Comparison of ENCODE assay signal across 8 cellular contexts in genomic region chr10:89836840-89837172, GRCh38.
DNase-seq lines count a peak whose midpoint lies in the region; ATAC-seq and TF ChIP-seq lines count a peak whose summit lies in the region.

No MANE protein-coding gene starts in this region.

- H3K36me3 Mint-ChIP-seq in T-helper 1 cell treated with Interleukin-12 subunit alpha and Interleukin-12 subunit beta and Interleukin-4 antibody, amounts not matched to agents 30 μg/mL and 1 μg/mL, for 36 hours (ENCODE audit: low read depth): no peaks in the 10 kb centered on the region
- no peaks in the 10 kb centered on the region for H3K36me3 Mint-ChIP-seq in memory B cell

- no peak overlapping the region for H2AK5ac ChIP-seq in mesendoderm (ENCODE audit: low read length)

- peaks cover 24% of the 10 kb centered on the region for H3K27me3 Mint-ChIP-seq in T-helper 1 cell treated with Interleukin-12 subunit alpha and Interleukin-12 subunit beta and Interleukin-4 antibody, amounts not matched to agents 30 μg/mL and 1 μg/mL, for 36 hours (ENCODE audit: low read depth)
- H3K27me3 Mint-ChIP-seq in memory B cell: peaks cover 17% of the 10 kb centered on the region

- H4K8ac ChIP-seq in mesendoderm (ENCODE audit: low read depth, low read length): no peak overlapping the region

- H3K79me1 ChIP-seq in mesendoderm (ENCODE audit: low read length): no peaks in the 10 kb centered on the region

- H3K23ac ChIP-seq in mesendoderm (ENCODE audit: low read length): no peak overlapping the region

- no peak overlapping the region for H4K5ac ChIP-seq in mesendoderm (ENCODE audit: low read length)

- intact Hi-C loops in body of pancreas (cut with DNase I): no loop called here

- H3K27me3 ChIP-seq in body of pancreas: no peaks in the 10 kb centered on the region
- no peaks in the 10 kb centered on the region for H3K27me3 ChIP-seq in thoracic aorta (replicated peaks; ENCODE audit: insufficient read depth)
- no peaks in the 10 kb centered on the region for H3K27me3 ChIP-seq in mesendoderm (ENCODE audit: insufficient read depth, low read length, poor library complexity)

- H3K4ac ChIP-seq in mesendoderm (ENCODE audit: low read depth, low read length): no peak overlapping the region

- ATAC-seq in body of pancreas (no peak), memory B cell (ENCODE audit: low read depth) (no peak), thoracic aorta (ENCODE audit: insufficient number of reproducible peaks, low FRiP score, low read depth) (no peak)

- H3K4me1 Mint-ChIP-seq in T-helper 1 cell treated with Interleukin-12 subunit alpha and Interleukin-12 subunit beta and Interleukin-4 antibody, amounts not matched to agents 30 μg/mL and 1 μg/mL, for 36 hours (ENCODE audit: low read depth): peaks cover 9% of the 10 kb centered on the region
- H3K4me1 Mint-ChIP-seq in memory B cell: peaks cover 9% of the 10 kb centered on the region

- H3K18ac ChIP-seq in mesendoderm (ENCODE audit: low read length): no peak overlapping the region

- H3K4me1 ChIP-seq in body of pancreas (peaks cover 8% of the 10 kb centered on the region), thoracic aorta (ENCODE audit: control insufficient read depth in 1 of 2, low read depth in 2 of 2) (peaks cover 7 to 8% of the 10 kb centered on the region in 2 donors), mesendoderm (ENCODE audit: control insufficient read depth, low read depth, low read length) (no peaks in the 10 kb centered on the region)

- no peak overlapping the region for H3K9ac ChIP-seq in mesendoderm (ENCODE audit: low read length)

- H3K36me3 ChIP-seq in body of pancreas (replicated peaks in 1 of 2; ENCODE audit: insufficient read depth in 1 of 2, low read depth in 2 of 2) (no peaks in the 10 kb centered on the region), thoracic aorta (no peaks in the 10 kb centered on the region), mesendoderm (ENCODE audit: control insufficient read depth, insufficient read depth, low read length) (no peaks in the 10 kb centered on the region)

- no peak overlapping the region for H2BK15ac ChIP-seq in mesendoderm (replicated peaks; ENCODE audit: low read depth)

- H3K79me2 ChIP-seq in mesendoderm (ENCODE audit: control insufficient read depth, insufficient read depth, low read length): no peaks in the 10 kb centered on the region

- no peak overlapping the region for H3K4me2 ChIP-seq in mesendoderm (ENCODE audit: low read length)

- H3K4me3 ChIP-seq in body of pancreas (peak overlapping the region; percentile 12 to 49), thoracic aorta (peak overlapping the region; percentile 80), mesendoderm (ENCODE audit: low read length) (no peak overlapping the region)

- H3K27ac ChIP-seq in body of pancreas (no peak overlapping the region), thoracic aorta (peak overlapping the region in 1 of 2 donors; percentile 31), mesendoderm (ENCODE audit: low read depth, low read length) (no peak overlapping the region)

- no peak overlapping the region for H3K56ac ChIP-seq in mesendoderm (ENCODE audit: low read length)

- no peaks in the 10 kb centered on the region for H3K9me3 Mint-ChIP-seq in T-helper 1 cell treated with Interleukin-12 subunit alpha and Interleukin-12 subunit beta and Interleukin-4 antibody, amounts not matched to agents 30 μg/mL and 1 μg/mL, for 36 hours
- H3K9me3 Mint-ChIP-seq in memory B cell: peaks cover 7% of the 10 kb centered on the region

- WGBS in body of pancreas, 2 donors: 54 to 73% methylated on average over 13 of the region's 13 CpGs
- WGBS in mesendoderm (ENCODE audit: extremely low coverage, insufficient coverage, low lambda C conversion rate): no CpG with 5 or more reads among the region's 13 CpGs

- no peak for TF ChIP-seq POLR2A in body of pancreas (IDR thresholded peaks at IDR 0.05)

- H3K9me3 ChIP-seq in body of pancreas (no peaks in the 10 kb centered on the region), thoracic aorta (no peaks in the 10 kb centered on the region)

- no peak overlapping the region for H2BK120ac ChIP-seq in mesendoderm (ENCODE audit: low read depth, low read length)

- H3K4me3 Mint-ChIP-seq in T-helper 1 cell treated with Interleukin-12 subunit alpha and Interleukin-12 subunit beta and Interleukin-4 antibody, amounts not matched to agents 30 μg/mL and 1 μg/mL, for 36 hours: peak overlapping the region; percentile 80
- H3K4me3 Mint-ChIP-seq in memory B cell: peak overlapping the region; percentile 87

- TF ChIP-seq CTCF in body of pancreas (IDR thresholded peaks at IDR 0.05): no peak
- no peak for TF ChIP-seq CTCF in thoracic aorta (IDR thresholded peaks at IDR 0.05)

- no peak overlapping the region for H2BK5ac ChIP-seq in mesendoderm (ENCODE audit: low read length)

- no peak for DNase-seq in T-helper 1 cell
- no peak for DNase-seq in body of pancreas
- DNase-seq in memory B cell (ENCODE audit: low spot score in 2 of 2): no peak
- DNase-seq in thoracic aorta (ENCODE audit: low spot score): no peak
- DNase-seq in mesendoderm: no peak
- DNase-seq in activated gamma-delta T cell treated with Interleukin-2 at 50 U/mL for 16 hours: no peak
- no peak for DNase-seq in occipital lobe (lab: John Stamatoyannopoulos, UW)

- peak overlapping the region; percentile 53 for H3K27ac Mint-ChIP-seq in T-helper 1 cell treated with Interleukin-12 subunit alpha and Interleukin-12 subunit beta and Interleukin-4 antibody, amounts not matched to agents 30 μg/mL and 1 μg/mL, for 36 hours
- peak overlapping the region; percentile 91 for H3K27ac Mint-ChIP-seq in memory B cell
